In the genomic region with DNA sequence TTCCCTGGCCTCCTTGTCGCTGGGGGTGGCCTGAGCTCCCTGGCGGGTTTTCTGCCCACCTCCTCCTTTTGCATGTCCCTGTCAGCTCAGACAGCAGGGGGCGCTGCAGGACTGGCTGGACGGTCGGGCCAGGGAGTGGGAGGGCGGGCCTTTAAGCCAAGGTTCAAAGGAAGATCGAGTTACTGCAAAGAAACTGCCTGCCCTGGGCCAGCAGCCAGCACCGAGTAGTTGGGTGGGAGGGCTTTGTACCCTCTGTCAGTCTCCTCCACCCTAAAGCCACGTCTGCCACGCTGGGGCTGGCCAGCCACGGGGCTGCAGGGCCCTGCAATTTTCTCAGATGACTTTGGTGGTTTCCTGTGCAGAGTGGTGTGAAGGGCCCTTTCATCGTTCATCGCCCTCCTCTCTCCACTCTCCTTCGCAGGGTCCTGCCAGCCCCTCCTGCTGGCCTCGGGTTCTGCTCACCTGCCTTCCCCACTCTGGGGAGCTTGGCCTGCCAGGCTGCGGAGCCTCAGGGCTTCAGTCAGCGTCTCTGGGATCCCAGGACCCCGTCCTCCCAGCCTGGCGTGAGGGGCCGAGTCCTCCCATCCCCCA, we compare ENCODE assay signal across 9 cellular contexts. TPM values are rescaled to one million over a fixed set of nuclear protein-coding genes. Genes with fewer than 3 reads are reported as not detected.
DNase-seq lines count a peak whose midpoint lies in the region; ATAC-seq and TF ChIP-seq lines count a peak whose summit lies in the region.
"Had no signal": no experiment of that assay in that cellular context is flagged by ENCODE, and none has a peak within 500 bp of the region (broad histone marks: within the 10 kb centered on the region; RNA-seq: fewer than 3 reads in every experiment).

No MANE protein-coding gene starts in this region.

- H3K36me3 Mint-ChIP-seq in central memory CD8-positive, alpha-beta T cell (ENCODE audit: insufficient read depth): no peaks in the 10 kb centered on the region

- H3K36me3 ChIP-seq in kidney epithelial cell (ENCODE audit: control insufficient read depth, insufficient read depth, low read length): no peaks in the 10 kb centered on the region

- TF ChIP-seq CTCF in kidney epithelial cell (IDR thresholded peaks at IDR 0.05; ENCODE audit: insufficient read depth, low read length, poor library complexity, severe bottlenecking): peak; percentile 93

- H3K9me3 Mint-ChIP-seq in central memory CD8-positive, alpha-beta T cell: no peaks in the 10 kb centered on the region

- DNase-seq in D341Med (ENCODE audit: low spot score) (peak; percentile 97), NCI-H226 (peak; percentile 58), kidney epithelial cell (ENCODE audit: low read depth) (no peak)
- peak; percentile 84 to 96 for DNase-seq in central memory CD8-positive, alpha-beta T cell (ENCODE audit: low spot score in 2 of 2)
- peak; percentile 87 to 97 (median 91) for DNase-seq in stimulated activated CD4-positive, alpha-beta T cell treated with anti-CD3 and anti-CD28 coated beads, Interleukin-12 subunit alpha, Interleukin-12 subunit beta, amount 100 ng/mL, for 48 hours (ENCODE audit: low read depth in 2 of 3, low spot score in 1 of 3)

- peaks cover 4% of the 10 kb centered on the region for H3K27me3 ChIP-seq in kidney epithelial cell (ENCODE audit: control insufficient read depth, insufficient read depth, low read length)

- ATAC-seq in HG02610 (IDR thresholded peaks at IDR 0.05; ENCODE audit: unreplicated experiment) (peak; percentile 75), GM21717 (IDR thresholded peaks at IDR 0.05; ENCODE audit: unreplicated experiment) (no peak)
- ATAC-seq in activated CD4-positive, CD25-positive, alpha-beta regulatory T cell treated with anti-CD3 and anti-CD28 coated beads, Interleukin-2, amount 50 U/mL, for 24 hours: peak; percentile 80 to 85
- ATAC-seq in central memory CD8-positive, alpha-beta T cell (replicated peaks; ENCODE audit: extremely low read depth, poor library complexity, severe bottlenecking): peak; percentile 86

- H3K27ac Mint-ChIP-seq in central memory CD8-positive, alpha-beta T cell (ENCODE audit: low read depth): no peak overlapping the region

- H3K4me3 ChIP-seq in kidney epithelial cell (ENCODE audit: low read depth, low read length): no peak overlapping the region

- no peaks in the 10 kb centered on the region for H3K27me3 Mint-ChIP-seq in central memory CD8-positive, alpha-beta T cell

- H3K4me1 Mint-ChIP-seq in central memory CD8-positive, alpha-beta T cell: peaks cover 11% of the 10 kb centered on the region

- H3K4me3 Mint-ChIP-seq in central memory CD8-positive, alpha-beta T cell: no peak overlapping the region

RNA-seq across cellular contexts. Expression of a gene that starts 12.3 kb away (rescaled TPM):
- total RNA-seq in kidney epithelial cell: not detected in 2 replicates
- total RNA-seq: T-helper 2 cell treated with Interferon-gamma antibody and Interleukin-4, amounts not matched to agents 100 ng/mL and 5 ng/mL, for 36 hours had no signal

RNA-seq across cellular contexts. Expression of a gene that starts 17.9 kb away (rescaled TPM):
- total RNA-seq in kidney epithelial cell: not detected in 2 replicates
- total RNA-seq: T-helper 2 cell treated with Interferon-gamma antibody and Interleukin-4, amounts not matched to agents 100 ng/mL and 5 ng/mL, for 36 hours had no signal

RNA-seq across cellular contexts. Expression of a gene that starts 52.3 kb away (rescaled TPM):
- total RNA-seq in kidney epithelial cell: 74.7 and 80.3 TPM in 2 replicates
- total RNA-seq: T-helper 2 cell treated with Interferon-gamma antibody and Interleukin-4, amounts not matched to agents 100 ng/mL and 5 ng/mL, for 36 hours had no signal

RNA-seq across cellular contexts. Expression of a gene that starts 53.6 kb away (rescaled TPM):
- total RNA-seq in kidney epithelial cell: not detected in 2 replicates
